14 cellular contexts compared by ENCODE assay signal in genomic region chr14:22388669-22389625, GRCh38.
DNase-seq lines count a peak whose midpoint lies in the region; ATAC-seq, FAIRE-seq and TF ChIP-seq lines count a peak whose summit lies in the region.
"Had no signal": no experiment of that assay in that cellular context is flagged by ENCODE, and none has a peak within 500 bp of the region (broad histone marks: within the 10 kb centered on the region; RNA-seq: fewer than 3 reads in every experiment).

No MANE protein-coding gene starts in this region.

- FAIRE-seq in GM12878 (lab: Jason Lieb, UNC): no peak
- no peak for FAIRE-seq in urothelium cell line (lab: Jason Lieb, UNC)

- CTCF ChIA-PET in MCF 10A (lab: Yijun Ruan, JAX): interaction anchor here (0.5 to 6.6 kb wide), 28 partner anchors 8 to 1277 kb away, joined by 3 to 233 read pairs (median 6); no protein-coding TSS in a partner anchor
- CTCF ChIA-PET in GM12878 (lab: Yijun Ruan, JAX): interaction anchor here (0.7 to 9.8 kb wide), 39 partner anchors 8 to 597 kb away, joined by 3 to 411 read pairs (median 6); no protein-coding TSS in a partner anchor

- H3K36me3 Mint-ChIP-seq in MCF 10A (ENCODE audit: insufficient read depth, unreplicated experiment): peaks cover 6% of the 10 kb centered on the region

- SMC1A ChIA-PET in GM12878 (lab: Charles Lee; ENCODE audit: uncharacterized antibody, unreplicated experiment): interaction anchor here (0.8 to 22.6 kb wide), 22 partner anchors 8 to 584 kb away, joined by 3 to 912 read pairs (median 8); no protein-coding TSS in a partner anchor

- TF ChIP-seq EP300 in GM12878 (IDR thresholded peaks at IDR 0.05; ENCODE audit: borderline replicate concordance in 1 of 2, control insufficient read depth in 1 of 2, low read depth in 2 of 2, low read length in 2 of 2): no peak

- no peaks in the 10 kb centered on the region for H3K27me3 Mint-ChIP-seq in MCF 10A (ENCODE audit: insufficient read depth, unreplicated experiment)
- H3K27me3 Mint-ChIP-seq: activated CD4-positive, alpha-beta T cell treated with anti-CD3 and anti-CD28 coated beads, Interleukin-2, amount 10 ng/mL, durations not matched to agents 24 days and 14 days had no signal

- H3K79me2 ChIP-seq in GM12878 (ENCODE audit: control insufficient read depth, insufficient read depth, low read length): no peaks in the 10 kb centered on the region

- no peak overlapping the region for H3K4me3 Mint-ChIP-seq in MCF 10A (ENCODE audit: unreplicated experiment)
- H3K4me3 Mint-ChIP-seq: activated CD4-positive, alpha-beta T cell treated with anti-CD3 and anti-CD28 coated beads, Interleukin-2, amount 10 ng/mL, durations not matched to agents 24 days and 14 days had no signal

- peak overlapping the region; percentile 8 for H3K27ac Mint-ChIP-seq in MCF 10A (ENCODE audit: low read depth, unreplicated experiment)
- H3K27ac Mint-ChIP-seq: activated CD4-positive, alpha-beta T cell treated with anti-CD3 and anti-CD28 coated beads, Interleukin-2, amount 10 ng/mL, durations not matched to agents 24 days and 14 days had no signal

- H3K36me3 ChIP-seq in breast epithelium (no peaks in the 10 kb centered on the region), GM12878 (ENCODE audit: control insufficient read depth in 2 of 2, insufficient read depth in 2 of 2, low read length in 1 of 2) (no peaks in the 10 kb centered on the region)
- H3K36me3 ChIP-seq: tibial artery had no signal

- RAD21 ChIA-PET in GM12878 (lab: Charles Lee; ENCODE audit: unreplicated experiment): interaction anchor here (0.6 to 6.6 kb wide), 20 partner anchors 8 to 264 kb away, joined by 3 to 190 read pairs (median 6); no protein-coding TSS in a partner anchor

- no peak overlapping the region for H3K9ac ChIP-seq in GM12878 (ENCODE audit: control insufficient read depth, insufficient read depth, low read length)

- H3K27ac ChIP-seq in breast epithelium (no peak overlapping the region), GM12878 (ENCODE audit: control insufficient read depth, insufficient read depth) (no peak overlapping the region)

- 71% methylated on average over 8 of the region's 8 CpGs for WGBS in GM12878 (ENCODE audit: insufficient coverage, insufficient replicate concordance, low lambda C conversion rate, missing lambda C conversion rate)

- DNase-seq in MCF 10A (ENCODE audit: unreplicated experiment) (peak; percentile 37), breast epithelium (ENCODE audit: low spot score in 2 of 2) (no peak), GM12878 (ENCODE audit: low read depth, low spot score) (no peak), iris pigment epithelial cell (ENCODE audit: low read depth) (peak; percentile 75), urothelium cell line (ENCODE audit: low spot score) (peak; percentile 55), HuH-7 (ENCODE audit: low spot score) (no peak)
- DNase-seq: ACHN; activated CD4-positive, alpha-beta T cell treated with anti-CD3 and anti-CD28 coated beads, Interleukin-2, amount 10 ng/mL, durations not matched to agents 24 days and 14 days; activated effector memory CD4-positive, alpha-beta T cell treated with Interleukin-2 at 50 U/mL for 16 hours; EL; NCI-H146; tibial artery had no signal

- no TSS peak for BruUV-seq in MCF 10A (replicated peaks; lab: Mats Ljungman, UMichigan)
- no TSS peak for BruUV-seq in GM12878 (replicated peaks; lab: Mats Ljungman, UMichigan)

- H3K9me3 Mint-ChIP-seq in MCF 10A (ENCODE audit: unreplicated experiment): no peaks in the 10 kb centered on the region
- H3K9me3 Mint-ChIP-seq: activated CD4-positive, alpha-beta T cell treated with anti-CD3 and anti-CD28 coated beads, Interleukin-2, amount 10 ng/mL, durations not matched to agents 24 days and 14 days had no signal

- no peak overlapping the region for H3K4me2 ChIP-seq in GM12878 (ENCODE audit: control insufficient read depth, insufficient read depth)

- H3K4me1 ChIP-seq in breast epithelium: no peaks in the 10 kb centered on the region
- H3K4me1 ChIP-seq in GM12878 (ENCODE audit: control insufficient read depth, insufficient read depth, low read length): peaks cover 58% of the 10 kb centered on the region

- H3K27me3 ChIP-seq in breast epithelium (no peaks in the 10 kb centered on the region), GM12878 (replicated peaks in 1 of 2; ENCODE audit: control insufficient read depth in 2 of 2, insufficient read depth in 2 of 2, low read length in 1 of 2) (no peaks in the 10 kb centered on the region)

- no peak overlapping the region for H3K4me3 ChIP-seq in breast epithelium
- no peak overlapping the region for H3K4me3 ChIP-seq in GM12878
- H3K4me3 ChIP-seq: tibial artery had no signal

- in situ Hi-C loops in GM12878 (cut with MboI): loop anchor here (10.0 kb wide), 1 partner anchor 466 kb away; no protein-coding TSS in a partner anchor

- H3K9me3 ChIP-seq in breast epithelium (no peaks in the 10 kb centered on the region), GM12878 (replicated peaks; ENCODE audit: control insufficient read depth, insufficient read depth, low read length) (no peaks in the 10 kb centered on the region)
- H3K9me3 ChIP-seq: tibial artery had no signal

- H3K4me1 Mint-ChIP-seq in MCF 10A (ENCODE audit: insufficient read depth, unreplicated experiment): peaks cover 27% of the 10 kb centered on the region
- H3K4me1 Mint-ChIP-seq: activated CD4-positive, alpha-beta T cell treated with anti-CD3 and anti-CD28 coated beads, Interleukin-2, amount 10 ng/mL, durations not matched to agents 24 days and 14 days had no signal

- no peak overlapping the region for H2AFZ ChIP-seq in GM12878 (ENCODE audit: control insufficient read depth, low read depth, low read length)

- intact Hi-C loops in MCF 10A (cut with micrococcal nuclease): loop anchor here (5.0 kb wide), 1 partner anchor 593 kb away; the partner anchor contains the start of gene AJUBA
- intact Hi-C loops in breast epithelium (cut with DNase I; ENCODE audit: low total_unique reads): no loop called here
- intact Hi-C loops in GM12878 (cut with micrococcal nuclease; ENCODE audit: unreplicated experiment): loop anchor here (5.0 to 10.0 kb wide), 2 partner anchors 263 to 596 kb away; partner anchors contain the start of gene AJUBA

- no peaks in the 10 kb centered on the region for H4K20me1 ChIP-seq in GM12878 (ENCODE audit: control insufficient read depth, insufficient read depth)

- TF ChIP-seq POLR2A in breast epithelium (IDR thresholded peaks at IDR 0.05) (no peak), GM12878 (IDR thresholded peaks at IDR 0.05; ENCODE audit: low read depth, low read length) (no peak)

- ATAC-seq in GM12878 (no peak), HG02642 (IDR thresholded peaks at IDR 0.05; ENCODE audit: poor library complexity, unreplicated experiment) (no peak), GM21447 (IDR thresholded peaks at IDR 0.05; ENCODE audit: unreplicated experiment) (no peak)

- POLR2A ChIA-PET in MCF 10A (lab: Yijun Ruan, JAX): interaction anchor here (0.9 to 1.0 kb wide), 2 partner anchors 68 to 87 kb away, joined by 3 read pairs; no protein-coding TSS in a partner anchor
- POLR2A ChIA-PET in GM12878 (lab: Charles Lee): interaction anchor here (0.6 to 5.6 kb wide), 10 partner anchors 9 to 179 kb away, joined by 3 to 39 read pairs (median 3); no protein-coding TSS in a partner anchor

- TF ChIP-seq RAD21 in GM12878 (IDR thresholded peaks at IDR 0.05; ENCODE audit: insufficient read depth, low read depth, low read length): no peak

- TF ChIP-seq CTCF in MCF 10A (IDR thresholded peaks at IDR 0.05; ENCODE audit: unreplicated experiment): no peak
- TF ChIP-seq CTCF in breast epithelium (IDR thresholded peaks at IDR 0.05): no peak
- TF ChIP-seq CTCF in GM12878 (IDR thresholded peaks at IDR 0.05 in 2 of 3, conservative IDR thresholded peaks at IDR 0.05 in 1 of 3; ENCODE audit: control insufficient read depth in 2 of 3, extremely low read depth in 1 of 3, insufficient read depth in 1 of 3, low read depth in 3 of 3, low read length in 3 of 3): no peak

TF ChIP-seq in GM12878, 131 proteins besides CTCF, POLR2A, EP300 and RAD21:
- TF ChIP-seq PAX8 (IDR thresholded peaks at IDR 0.05): no peak
- TF ChIP-seq, protein P1, sequence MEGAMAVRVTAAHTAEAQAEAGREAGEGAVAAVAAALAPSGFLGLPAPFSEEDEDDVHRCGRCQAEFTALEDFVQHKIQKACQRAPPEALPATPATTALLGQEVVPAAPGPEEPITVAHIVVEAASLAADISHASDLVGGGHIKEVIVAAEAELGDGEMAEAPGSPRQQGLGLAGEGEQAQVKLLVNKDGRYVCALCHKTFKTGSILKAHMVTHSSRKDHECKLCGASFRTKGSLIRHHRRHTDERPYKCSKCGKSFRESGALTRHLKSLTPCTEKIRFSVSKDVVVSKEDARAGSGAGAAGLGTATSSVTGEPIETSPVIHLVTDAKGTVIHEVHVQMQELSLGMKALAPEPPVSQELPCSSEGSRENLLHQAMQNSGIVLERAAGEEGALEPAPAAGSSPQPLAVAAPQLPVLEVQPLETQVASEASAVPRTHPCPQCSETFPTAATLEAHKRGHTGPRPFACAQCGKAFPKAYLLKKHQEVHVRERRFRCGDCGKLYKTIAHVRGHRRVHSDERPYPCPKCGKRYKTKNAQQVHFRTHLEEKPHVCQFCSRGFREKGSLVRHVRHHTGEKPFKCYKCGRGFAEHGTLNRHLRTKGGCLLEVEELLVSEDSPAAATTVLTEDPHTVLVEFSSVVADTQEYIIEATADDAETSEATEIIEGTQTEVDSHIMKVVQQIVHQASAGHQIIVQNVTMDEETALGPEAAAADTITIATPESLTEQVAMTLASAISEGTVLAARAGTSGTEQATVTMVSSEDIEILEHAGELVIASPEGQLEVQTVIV (IDR thresholded peaks at IDR 0.05; ENCODE audit: borderline replicate concordance, partially characterized antibody): peak; percentile 6

Comparison
In these comparisons a context has a peak if more than half of its experiments do, and no peak if none do; other contexts are left out.
1. DNase-seq: peak in MCF 10A (single experiment), iris pigment epithelial cell (single experiment) and urothelium cell line (single experiment); none in breast epithelium (0 of 2), GM12878 (single experiment) and HuH-7 (single experiment).